3 cellular contexts compared by ENCODE assay signal in genomic region chrX:153705411-153706060, GRCh38. TPM values are rescaled to one million over a fixed set of nuclear protein-coding genes. Genes with fewer than 3 reads are reported as not detected.
"Had no signal": no experiment of that assay in that cellular context is flagged by ENCODE, and none has a peak within 500 bp of the region (broad histone marks: within the 10 kb centered on the region; RNA-seq: fewer than 3 reads in every experiment).

No MANE protein-coding gene starts in this region.

RNA-seq across cellular contexts. Expression of gene PNCK, which starts 31.9 kb away (rescaled TPM):
- total RNA-seq: activated CD8-positive, alpha-beta memory T cell treated with anti-CD3 and anti-CD28 coated beads, Interleukin-2, amount 10 ng/mL, durations not matched to agents 7 days and 5 days; dermis microvascular lymphatic vessel endothelial cell; natural killer cell treated with Interleukin-12 subunit alpha and Interleukin-12 subunit beta and Interleukin-15 and Interleukin-18, amount 100 ng/mL, for 72 hours had no signal
